9 cellular contexts compared by ENCODE assay signal in the genomic region with DNA sequence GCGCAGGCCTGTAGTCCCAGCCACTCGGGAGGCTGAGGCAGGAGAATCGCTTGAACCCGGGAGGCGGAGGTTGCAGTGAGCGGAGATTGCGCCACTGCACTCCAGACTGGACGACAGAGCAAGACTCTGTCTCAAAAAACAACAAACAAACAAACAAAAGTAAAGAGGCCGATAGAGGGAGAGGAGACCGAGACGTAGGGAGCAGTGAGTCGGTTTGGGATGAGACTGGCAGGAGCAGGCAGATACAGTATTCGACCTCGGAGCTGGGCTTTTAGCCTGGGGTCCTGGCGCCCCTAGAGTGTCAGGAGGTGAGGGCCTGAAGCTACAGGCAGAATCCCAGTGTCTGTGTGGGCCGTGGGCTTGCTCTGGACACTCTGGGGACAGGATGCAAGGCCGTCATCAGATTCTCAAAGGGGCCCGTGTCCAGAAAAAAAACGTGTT. TPM values are rescaled to one million over a fixed set of nuclear protein-coding genes. Genes with fewer than 3 reads are reported as not detected.
DNase-seq lines count a peak whose midpoint lies in the region; ATAC-seq and TF ChIP-seq lines count a peak whose summit lies in the region.
"Had no signal": no experiment of that assay in that cellular context is flagged by ENCODE, and none has a peak within 500 bp of the region (broad histone marks: within the 10 kb centered on the region; RNA-seq: fewer than 3 reads in every experiment).

No MANE protein-coding gene starts in this region.

- H2AK5ac ChIP-seq in mesendoderm (ENCODE audit: low read length) = no peak overlapping the region

- no CpG with 5 or more reads among the region's 19 CpGs for WGBS in mesendoderm (ENCODE audit: extremely low coverage, insufficient coverage, low lambda C conversion rate)
- 62 to 65% methylated on average over 18 to 19 of the region's 19 CpGs for WGBS in tibial nerve, 2 donors

- peak overlapping the region; percentile 44 for H3K4me2 ChIP-seq in mesendoderm (ENCODE audit: low read length)

- TF ChIP-seq POLR2A in tibial nerve (IDR thresholded peaks at IDR 0.05) = no peak

- H4K8ac ChIP-seq in mesendoderm (ENCODE audit: low read depth, low read length) = no peak overlapping the region

- TF ChIP-seq EP300 in tibial nerve (IDR thresholded peaks at IDR 0.05) = no peak

- H3K9ac ChIP-seq in mesendoderm (ENCODE audit: low read length) = peak overlapping the region; percentile 61

- no peak overlapping the region for H3K4ac ChIP-seq in mesendoderm (ENCODE audit: low read depth, low read length)

- ATAC-seq in activated T-cell treated with anti-CD3 and anti-CD28 coated beads, Interleukin-2, amount 50 U/mL, for 4 hours = no peak

- no peak overlapping the region for H4K5ac ChIP-seq in mesendoderm (ENCODE audit: low read length)

- no peaks in the 10 kb centered on the region for H3K79me1 ChIP-seq in mesendoderm (ENCODE audit: low read length)

- no peak overlapping the region for H3K23ac ChIP-seq in mesendoderm (ENCODE audit: low read length)

- H3K9me3 Mint-ChIP-seq in activated T-cell treated with anti-CD3 and anti-CD28 coated beads, Interleukin-2, amount 50 U/mL, for 4 hours = no peaks in the 10 kb centered on the region

- H3K27ac ChIP-seq in cingulate gyrus (ENCODE audit: low read depth, low read length) = peak overlapping the region; percentile 54
- H3K27ac ChIP-seq in mesendoderm (ENCODE audit: low read depth, low read length) = no peak overlapping the region
- peak overlapping the region; percentile 37 to 88 (median 62) for H3K27ac ChIP-seq in tibial nerve

- DNase-seq in activated T-cell treated with anti-CD3 and anti-CD28 coated beads, Interleukin-2, amount 50 U/mL, for 4 hours = no peak
- no peak for DNase-seq in activated T-cell treated with anti-CD3 and anti-CD28 coated beads, Interleukin-2, amount 50 U/mL, for 48 hours
- DNase-seq in mesendoderm = peak; percentile 33
- no peak for DNase-seq in tibial nerve (ENCODE audit: low spot score in 2 of 2)
- DNase-seq in amygdala (lab: John Stamatoyannopoulos, UW) = no peak
- DNase-seq in stimulated activated CD4-positive, alpha-beta T cell treated with anti-CD3 and anti-CD28 coated beads, Interleukin-12 subunit alpha, Interleukin-12 subunit beta, amount 100 ng/mL, for 4 hours = no peak
- DNase-seq in iPS-NIHi11 (ENCODE audit: low spot score) = no peak
- DNase-seq: NCI-H1436 had no signal

- peak overlapping the region; percentile 70 for H3K18ac ChIP-seq in mesendoderm (ENCODE audit: low read length)

- H3K56ac ChIP-seq in mesendoderm (ENCODE audit: low read length) = peak overlapping the region; percentile 83

- no peak overlapping the region for H2BK15ac ChIP-seq in mesendoderm (replicated peaks; ENCODE audit: low read depth)

- H3K4me1 Mint-ChIP-seq in activated T-cell treated with anti-CD3 and anti-CD28 coated beads, Interleukin-2, amount 50 U/mL, for 4 hours (ENCODE audit: low read depth) = peaks cover 18% of the 10 kb centered on the region

- no peaks in the 10 kb centered on the region for H3K36me3 Mint-ChIP-seq in activated T-cell treated with anti-CD3 and anti-CD28 coated beads, Interleukin-2, amount 50 U/mL, for 4 hours (ENCODE audit: insufficient read depth)

- H3K36me3 ChIP-seq in mesendoderm (ENCODE audit: control insufficient read depth, insufficient read depth, low read length) (no peaks in the 10 kb centered on the region), tibial nerve (no peaks in the 10 kb centered on the region)

- H2BK5ac ChIP-seq in mesendoderm (ENCODE audit: low read length) = no peak overlapping the region

- H3K27me3 ChIP-seq in mesendoderm (ENCODE audit: insufficient read depth, low read length, poor library complexity) = no peaks in the 10 kb centered on the region
- H3K27me3 ChIP-seq in tibial nerve = no peaks in the 10 kb centered on the region

- peaks cover 4% of the 10 kb centered on the region for H3K27me3 Mint-ChIP-seq in activated T-cell treated with anti-CD3 and anti-CD28 coated beads, Interleukin-2, amount 50 U/mL, for 4 hours (ENCODE audit: low read depth)

- no peak overlapping the region for H2BK120ac ChIP-seq in mesendoderm (ENCODE audit: low read depth, low read length)

- TF ChIP-seq CTCF in tibial nerve (IDR thresholded peaks at IDR 0.05) = no peak

- H3K4me1 ChIP-seq in mesendoderm (ENCODE audit: control insufficient read depth, low read depth, low read length) (no peaks in the 10 kb centered on the region), tibial nerve (peaks cover 0 to 42% (median 8%) of the 10 kb centered on the region in 4 donors)

- no peaks in the 10 kb centered on the region for H3K79me2 ChIP-seq in mesendoderm (ENCODE audit: control insufficient read depth, insufficient read depth, low read length)

- H3K4me3 ChIP-seq in mesendoderm (ENCODE audit: low read length) (peak overlapping the region; percentile 70), tibial nerve (peak overlapping the region; percentile 30 to 59 (median 38))

- peak overlapping the region; percentile 74 for H3K4me3 Mint-ChIP-seq in activated T-cell treated with anti-CD3 and anti-CD28 coated beads, Interleukin-2, amount 50 U/mL, for 4 hours

- no peaks in the 10 kb centered on the region for H3K9me3 ChIP-seq in tibial nerve

RNA-seq across cellular contexts. Expression of a gene that starts 51.2 kb away (rescaled TPM):
- total RNA-seq in activated T-cell treated with anti-CD3 and anti-CD28 coated beads, Interleukin-2, amount 50 U/mL, for 4 hours = 10 to 100 TPM; 32.7 to 37.5 (median 32.7) TPM
- 23.9 TPM for polyA plus RNA-seq in mesendoderm (2013, experiment 1 of 2)
- 24.8 TPM for polyA plus RNA-seq in mesendoderm (2013, experiment 2 of 2)
- total RNA-seq in tibial nerve = 10 to 100 TPM; 22.9 to 31.2 (median 28.6) TPM

RNA-seq across cellular contexts. Expression of a gene that starts 51.5 kb away (rescaled TPM):
- total RNA-seq in activated T-cell treated with anti-CD3 and anti-CD28 coated beads, Interleukin-2, amount 50 U/mL, for 4 hours = 10 to 100 TPM; 23.6 to 31.4 (median 28.1) TPM
- polyA plus RNA-seq in mesendoderm (2013, experiment 1 of 2) = 24.1 TPM
- 23.7 TPM for polyA plus RNA-seq in mesendoderm (2013, experiment 2 of 2)
- total RNA-seq in tibial nerve = 10 to 100 TPM; 30.2 to 36.3 (median 33.8) TPM

RNA-seq across cellular contexts. Expression of a gene that starts 56.6 kb away (rescaled TPM):
- total RNA-seq in activated T-cell treated with anti-CD3 and anti-CD28 coated beads, Interleukin-2, amount 50 U/mL, for 4 hours = 10 to 100 TPM; 67.9 to 84.5 (median 68.4) TPM
- polyA plus RNA-seq in mesendoderm (2013, experiment 1 of 2) = 299 TPM
- polyA plus RNA-seq in mesendoderm (2013, experiment 2 of 2) = 308 TPM
- 100 to 1,000 TPM; 101 to 186 (median 119) TPM for total RNA-seq in tibial nerve
